Comparison of ENCODE assay signal across 9 cellular contexts in the genomic region with DNA sequence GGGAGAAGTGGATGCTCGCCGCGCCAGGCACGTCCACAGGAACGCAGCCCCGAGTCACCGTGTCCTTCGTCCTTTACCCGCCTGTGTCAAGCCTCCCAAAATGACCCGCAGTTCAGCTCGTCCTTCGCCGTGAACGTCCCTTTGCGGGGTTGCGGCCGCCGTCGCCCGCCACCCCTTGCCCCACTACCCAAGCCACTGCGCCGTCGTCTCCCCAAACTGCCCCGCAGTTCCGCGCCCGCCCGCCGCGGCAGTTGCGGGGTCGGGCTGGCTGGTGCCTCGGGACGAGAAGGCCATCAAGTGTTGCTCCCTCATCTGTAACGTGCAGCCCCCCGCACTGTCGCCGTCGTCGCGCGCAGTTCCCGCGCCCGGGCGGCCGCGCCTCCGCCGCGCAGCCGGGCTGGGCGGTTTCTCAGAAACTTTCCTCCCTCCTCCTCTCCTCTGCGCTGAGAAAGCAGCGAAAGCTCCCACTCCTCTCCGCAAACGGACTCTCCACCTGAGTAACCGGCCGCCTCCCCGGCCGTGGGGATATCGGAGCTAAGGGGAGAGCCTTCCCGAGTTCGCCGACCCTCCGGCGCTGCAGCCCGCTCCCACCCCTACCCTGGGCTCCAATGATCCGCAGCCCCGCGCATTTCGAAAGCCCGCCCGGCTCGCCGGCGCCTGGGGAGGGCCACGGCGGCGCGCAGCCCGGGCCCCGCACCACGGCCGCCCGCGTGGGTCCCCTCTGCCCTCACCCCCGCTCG. TPM values are rescaled to one million over a fixed set of nuclear protein-coding genes. Genes with fewer than 3 reads are reported as not detected.
A peak's percentile ranks its signal among the peaks of the same experiment; 100 is the strongest.
DNase-seq lines count a peak whose midpoint lies in the region; ATAC-seq, FAIRE-seq and TF ChIP-seq lines count a peak whose summit lies in the region.
"Had no signal": no experiment of that assay in that cellular context is flagged by ENCODE, and none has a peak within 500 bp of the region (broad histone marks: within the 10 kb centered on the region; RNA-seq: fewer than 3 reads in every experiment).

No MANE protein-coding gene starts in this region.

- no peaks in the 10 kb centered on the region for H3K27me3 ChIP-seq in astrocyte (ENCODE audit: insufficient read depth, low read length)
- peaks cover 30% of the 10 kb centered on the region for H3K27me3 ChIP-seq in iPS-15b (ENCODE audit: control insufficient read depth, insufficient read depth, low read length)
- H3K27me3 ChIP-seq in skeletal muscle satellite cell (ENCODE audit: control insufficient read depth, insufficient read depth, low read length), result no peaks in the 10 kb centered on the region

- peaks cover 32% of the 10 kb centered on the region for H3K4me1 ChIP-seq in astrocyte (ENCODE audit: insufficient read depth, low read length)
- H3K4me1 ChIP-seq in iPS-15b (ENCODE audit: control insufficient read depth, insufficient read depth, low read length), result peaks cover 7% of the 10 kb centered on the region
- H3K4me1 ChIP-seq in skeletal muscle satellite cell (ENCODE audit: control insufficient read depth, insufficient read depth, low read length), result peaks cover 44% of the 10 kb centered on the region

- ATAC-seq in GM19023 (IDR thresholded peaks at IDR 0.05; ENCODE audit: unreplicated experiment), result no peak

- H3K4me3 ChIP-seq in astrocyte (ENCODE audit: insufficient read depth, low read depth, low read length), result peak overlapping the region; percentile 63
- H3K4me3 ChIP-seq in iPS-15b (ENCODE audit: low read depth, low read length), result peak overlapping the region; percentile 69
- peak overlapping the region; percentile 90 for H3K4me3 ChIP-seq in skeletal muscle satellite cell (ENCODE audit: low read length)

- peaks cover 79% of the 10 kb centered on the region for H3K79me2 ChIP-seq in astrocyte (ENCODE audit: insufficient read depth, low read length)

- H3K4me1 Mint-ChIP-seq in astrocyte (ENCODE audit: low read depth, unreplicated experiment), result peaks cover 12% of the 10 kb centered on the region

- H3K9ac ChIP-seq in astrocyte (ENCODE audit: low read length) (peak overlapping the region; percentile 98), iPS-15b (ENCODE audit: low read depth, low read length) (peak overlapping the region; percentile 70), skeletal muscle satellite cell (ENCODE audit: low read depth, low read length) (peak overlapping the region; percentile 98)

- peak overlapping the region; percentile 92 for H3K27ac ChIP-seq in astrocyte (ENCODE audit: low read depth, low read length)

- H3K9me3 ChIP-seq in astrocyte (ENCODE audit: insufficient read depth, low read depth, low read length) (no peaks in the 10 kb centered on the region), iPS-15b (ENCODE audit: control insufficient read depth, insufficient read depth, low read length) (no peaks in the 10 kb centered on the region), skeletal muscle satellite cell (replicated peaks; ENCODE audit: low read length) (no peaks in the 10 kb centered on the region)

- no peaks in the 10 kb centered on the region for H3K9me3 Mint-ChIP-seq in astrocyte (ENCODE audit: unreplicated experiment)

- no peak overlapping the region for H3K27ac Mint-ChIP-seq in astrocyte (ENCODE audit: unreplicated experiment)

- peaks cover 8% of the 10 kb centered on the region for H4K20me1 ChIP-seq in astrocyte (ENCODE audit: insufficient read depth, low read length)

- H3K36me3 ChIP-seq in astrocyte (ENCODE audit: insufficient read depth, low read length) (peaks cover 15% of the 10 kb centered on the region), iPS-15b (ENCODE audit: control insufficient read depth, insufficient read depth, low read length) (peaks cover 5% of the 10 kb centered on the region), skeletal muscle satellite cell (ENCODE audit: insufficient read depth, low read length) (peaks cover 26% of the 10 kb centered on the region)

- no peaks in the 10 kb centered on the region for H3K27me3 Mint-ChIP-seq in astrocyte (ENCODE audit: low read depth, unreplicated experiment)

- peak overlapping the region; percentile 44 for H2AFZ ChIP-seq in astrocyte (ENCODE audit: low read depth, low read length)

- H3K36me3 Mint-ChIP-seq in astrocyte (ENCODE audit: low read depth, unreplicated experiment), result peaks cover under 1% of the 10 kb centered on the region

- TF ChIP-seq CTCF in astrocyte (IDR thresholded peaks at IDR 0.05; ENCODE audit: insufficient read depth, low read depth, low read length), result no peak

- peak overlapping the region; percentile 88 for H3K4me3 Mint-ChIP-seq in astrocyte (ENCODE audit: unreplicated experiment)

- TF ChIP-seq POLR2A in Raji (IDR thresholded peaks at IDR 0.05; ENCODE audit: insufficient read depth, low read depth, low read length), result peak; percentile 50

- peak overlapping the region; percentile 89 for H3K4me2 ChIP-seq in astrocyte (ENCODE audit: low read length)
- peak overlapping the region; percentile 95 for H3K4me2 ChIP-seq in skeletal muscle satellite cell (ENCODE audit: low read length)

- FAIRE-seq in astrocyte (lab: Jason Lieb, UNC), result no peak
- FAIRE-seq: A204.1 had no signal

- DNase-seq in DMS 273 (lab: John Stamatoyannopoulos, UW; ENCODE audit: unreplicated experiment) (peak; percentile 63), DMS 273 treated with DMSO at 0.1 percent for 48 hours (lab: John Stamatoyannopoulos, UW) (no peak), astrocyte (ENCODE audit: low read depth) (no peak), dedifferentiated amniotic fluid mesenchymal stem cell (ENCODE audit: extremely low spot score) (no peak)

RNA-seq across cellular contexts. Expression of gene CDKN1B, which starts 6.7 kb away (rescaled TPM):
- total RNA-seq in astrocyte, result 13.4 and 16.7 TPM in 2 replicates
- 13.9 and 17.5 TPM in 2 replicates for total RNA-seq in skeletal muscle satellite cell (2012; rRNA removed)

RNA-seq across cellular contexts. Expression of gene GPR19, which starts 27.9 kb away (rescaled TPM):
- total RNA-seq in astrocyte, result 2.8 and 4.3 TPM in 2 replicates
- 0.22 and 0.25 TPM in 2 replicates for total RNA-seq in skeletal muscle satellite cell (2012; rRNA removed)
